ENCODE assay signal across 1 cellular context in the genomic region with DNA sequence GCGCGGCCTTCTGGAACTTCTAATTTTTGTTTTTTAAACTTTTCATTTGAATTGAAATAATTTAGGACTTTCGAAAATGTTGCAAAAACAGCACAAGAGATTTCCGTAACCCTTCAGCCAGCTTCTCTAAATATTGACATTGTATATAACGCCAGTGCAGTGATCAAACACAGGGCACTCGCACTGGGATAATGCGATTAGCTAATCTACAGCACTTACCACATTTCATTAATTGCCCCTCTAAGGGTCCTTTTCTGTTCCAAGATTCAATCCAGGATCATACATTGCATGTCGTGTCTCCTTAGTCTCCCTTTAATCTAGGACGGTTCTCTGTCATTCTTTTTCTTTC.
TF ChIP-seq lines count a peak whose summit lies in the region.

No MANE protein-coding gene starts in this region.

TF ChIP-seq in HepG2, 621 proteins besides CTCF, POLR2A, EP300 and RAD21 (continued from another document and continues in another):
- TF ChIP-seq, protein P1, sequence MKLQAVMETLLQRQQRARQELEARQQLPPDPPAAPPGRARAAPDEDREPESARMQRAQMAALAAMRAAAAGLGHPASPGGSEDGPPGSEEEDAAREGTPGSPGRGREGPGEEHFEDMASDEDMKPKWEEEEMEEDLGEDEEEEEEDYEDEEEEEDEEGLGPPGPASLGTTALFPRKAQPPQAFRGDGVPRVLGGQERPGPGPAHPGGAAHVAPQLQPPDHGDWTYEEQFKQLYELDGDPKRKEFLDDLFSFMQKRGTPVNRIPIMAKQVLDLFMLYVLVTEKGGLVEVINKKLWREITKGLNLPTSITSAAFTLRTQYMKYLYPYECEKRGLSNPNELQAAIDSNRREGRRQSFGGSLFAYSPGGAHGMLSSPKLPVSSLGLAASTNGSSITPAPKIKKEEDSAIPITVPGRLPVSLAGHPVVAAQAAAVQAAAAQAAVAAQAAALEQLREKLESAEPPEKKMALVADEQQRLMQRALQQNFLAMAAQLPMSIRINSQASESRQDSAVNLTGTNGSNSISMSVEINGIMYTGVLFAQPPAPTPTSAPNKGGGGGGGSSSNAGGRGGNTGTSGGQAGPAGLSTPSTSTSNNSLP (IDR thresholded peaks at IDR 0.05; ENCODE audit: low read depth, low read length), result peak; percentile 69; the same call in 1 of the 2 replicates
- TF ChIP-seq MATR3 (CRISPR knock-in tag; IDR thresholded peaks at IDR 0.05) (no peak), KLF6 (CRISPR knock-in tag; IDR thresholded peaks at IDR 0.05) (no peak), ZNF20 (CRISPR knock-in tag; IDR thresholded peaks at IDR 0.05) (no peak), SIX4 (CRISPR knock-in tag; IDR thresholded peaks at IDR 0.05) (no peak), SP4 (CRISPR knock-in tag; IDR thresholded peaks at IDR 0.05) (no peak), NFYB (CRISPR knock-in tag; IDR thresholded peaks at IDR 0.05) (no peak), MEIS2 (CRISPR knock-in tag; IDR thresholded peaks at IDR 0.05) (no peak), TBX3 (IDR thresholded peaks at IDR 0.05; ENCODE audit: borderline replicate concordance) (peak; percentile 65; the same call in 1 of the 2 replicates), KAT7 (CRISPR knock-in tag; IDR thresholded peaks at IDR 0.05; ENCODE audit: borderline replicate concordance) (no peak), ZNF33A (CRISPR knock-in tag; IDR thresholded peaks at IDR 0.05; ENCODE audit: borderline replicate concordance) (no peak), ONECUT2 (CRISPR knock-in tag; IDR thresholded peaks at IDR 0.05) (peak; percentile 36; the same call in 1 of the 2 replicates), FOXP1 (IDR thresholded peaks at IDR 0.05) (no peak), FOXP1 (CRISPR knock-in tag; IDR thresholded peaks at IDR 0.05) (peak; percentile 30; the same call in 1 of the 2 replicates), ZSCAN20 (CRISPR knock-in tag; IDR thresholded peaks at IDR 0.05; ENCODE audit: borderline replicate concordance) (no peak), ZNF333 (CRISPR knock-in tag; IDR thresholded peaks at IDR 0.05; ENCODE audit: borderline replicate concordance) (no peak), NR2F6 (IDR thresholded peaks at IDR 0.05) (no peak), NR2F6 (CRISPR knock-in tag; IDR thresholded peaks at IDR 0.05) (no peak), MTF1 (CRISPR knock-in tag; IDR thresholded peaks at IDR 0.05) (no peak), HNRNPLL (IDR thresholded peaks at IDR 0.05; ENCODE audit: low read depth, low read length, poor library complexity, severe bottlenecking) (no peak), U2AF1 (optimal IDR thresholded peaks at IDR 0.05; ENCODE audit: low read depth, low read length) (no peak), SOX13 (IDR thresholded peaks at IDR 0.05) (no peak), SOX13 (CRISPR knock-in tag; conservative IDR thresholded peaks at IDR 0.05 in 1 of 2, IDR thresholded peaks at IDR 0.05 in 1 of 2) (peak in 1 of 2 experiments; percentile 23; a peak in 1 of 4 replicates), ZNF337 (CRISPR knock-in tag; IDR thresholded peaks at IDR 0.05; ENCODE audit: borderline replicate concordance, low read depth) (no peak), ZNF124 (CRISPR knock-in tag; IDR thresholded peaks at IDR 0.05) (no peak), DPF2 (CRISPR knock-in tag; IDR thresholded peaks at IDR 0.05; ENCODE audit: borderline replicate concordance, low read depth) (no peak), SUZ12 (IDR thresholded peaks at IDR 0.05; ENCODE audit: low read depth, low read length) (no peak), SNAI1 (CRISPR knock-in tag; IDR thresholded peaks at IDR 0.05; ENCODE audit: borderline replicate concordance) (no peak), IKZF4 (CRISPR knock-in tag; IDR thresholded peaks at IDR 0.05; ENCODE audit: borderline replicate concordance, low read depth, not compliant biosample characterization) (no peak), TGIF2 (CRISPR knock-in tag; IDR thresholded peaks at IDR 0.05) (no peak), ZKSCAN5 (CRISPR knock-in tag; IDR thresholded peaks at IDR 0.05) (no peak), ZNF12 (CRISPR knock-in tag; IDR thresholded peaks at IDR 0.05) (no peak), HDAC6 (IDR thresholded peaks at IDR 0.05; ENCODE audit: low read depth, low read length) (no peak), ZNF256 (CRISPR knock-in tag; conservative IDR thresholded peaks at IDR 0.05) (0 out of 2 replicates have a peak, but pooled peaks have one; percentile 7), IRX3 (CRISPR knock-in tag; IDR thresholded peaks at IDR 0.05; ENCODE audit: borderline replicate concordance, low read depth) (no peak), CEBPB (IDR thresholded peaks at IDR 0.05; ENCODE audit: borderline replicate concordance, low read depth, low read length) (peak; percentile 50; the same call in 1 of the 2 replicates), REPIN1 (CRISPR knock-in tag; IDR thresholded peaks at IDR 0.05; ENCODE audit: borderline replicate concordance, low read depth) (no peak), RCOR2 (CRISPR knock-in tag; IDR thresholded peaks at IDR 0.05) (no peak), HNRNPL (IDR thresholded peaks at IDR 0.05; ENCODE audit: low read depth, low read length) (no peak), ZNF230 (CRISPR knock-in tag; IDR thresholded peaks at IDR 0.05) (no peak), ZNF598 (CRISPR knock-in tag; IDR thresholded peaks at IDR 0.05; ENCODE audit: borderline replicate concordance) (no peak), ZNF614 (CRISPR knock-in tag; IDR thresholded peaks at IDR 0.05; ENCODE audit: borderline replicate concordance) (no peak), ZMYM4 (CRISPR knock-in tag; IDR thresholded peaks at IDR 0.05) (no peak), XRCC5 (optimal IDR thresholded peaks at IDR 0.05; ENCODE audit: low read length) (no peak), ZNF430 (CRISPR knock-in tag; IDR thresholded peaks at IDR 0.05) (no peak; the same call in 1 of the 2 replicates)
- TF ChIP-seq, protein P2, sequence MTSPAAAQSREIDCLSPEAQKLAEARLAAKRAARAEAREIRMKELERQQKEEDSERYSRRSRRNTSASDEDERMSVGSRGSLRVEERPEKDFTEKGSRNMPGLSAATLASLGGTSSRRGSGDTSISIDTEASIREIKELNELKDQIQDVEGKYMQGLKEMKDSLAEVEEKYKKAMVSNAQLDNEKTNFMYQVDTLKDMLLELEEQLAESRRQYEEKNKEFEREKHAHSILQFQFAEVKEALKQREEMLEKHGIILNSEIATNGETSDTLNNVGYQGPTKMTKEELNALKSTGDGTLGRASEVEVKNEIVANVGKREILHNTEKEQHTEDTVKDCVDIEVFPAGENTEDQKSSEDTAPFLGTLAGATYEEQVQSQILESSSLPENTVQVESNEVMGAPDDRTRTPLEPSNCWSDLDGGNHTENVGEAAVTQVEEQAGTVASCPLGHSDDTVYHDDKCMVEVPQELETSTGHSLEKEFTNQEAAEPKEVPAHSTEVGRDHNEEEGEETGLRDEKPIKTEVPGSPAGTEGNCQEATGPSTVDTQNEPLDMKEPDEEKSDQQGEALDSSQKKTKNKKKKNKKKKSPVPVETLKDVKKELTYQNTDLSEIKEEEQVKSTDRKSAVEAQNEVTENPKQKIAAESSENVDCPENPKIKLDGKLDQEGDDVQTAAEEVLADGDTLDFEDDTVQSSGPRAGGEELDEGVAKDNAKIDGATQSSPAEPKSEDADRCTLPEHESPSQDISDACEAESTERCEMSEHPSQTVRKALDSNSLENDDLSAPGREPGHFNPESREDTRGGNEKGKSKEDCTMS (CRISPR knock-in tag; conservative IDR thresholded peaks at IDR 0.05), result no peak
- TF ChIP-seq, protein P3, sequence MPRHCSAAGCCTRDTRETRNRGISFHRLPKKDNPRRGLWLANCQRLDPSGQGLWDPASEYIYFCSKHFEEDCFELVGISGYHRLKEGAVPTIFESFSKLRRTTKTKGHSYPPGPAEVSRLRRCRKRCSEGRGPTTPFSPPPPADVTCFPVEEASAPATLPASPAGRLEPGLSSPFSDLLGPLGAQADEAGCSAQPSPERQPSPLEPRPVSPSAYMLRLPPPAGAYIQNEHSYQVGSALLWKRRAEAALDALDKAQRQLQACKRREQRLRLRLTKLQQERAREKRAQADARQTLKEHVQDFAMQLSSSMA (CRISPR knock-in tag; IDR thresholded peaks at IDR 0.05), result no peak
- TF ChIP-seq, protein P4, sequence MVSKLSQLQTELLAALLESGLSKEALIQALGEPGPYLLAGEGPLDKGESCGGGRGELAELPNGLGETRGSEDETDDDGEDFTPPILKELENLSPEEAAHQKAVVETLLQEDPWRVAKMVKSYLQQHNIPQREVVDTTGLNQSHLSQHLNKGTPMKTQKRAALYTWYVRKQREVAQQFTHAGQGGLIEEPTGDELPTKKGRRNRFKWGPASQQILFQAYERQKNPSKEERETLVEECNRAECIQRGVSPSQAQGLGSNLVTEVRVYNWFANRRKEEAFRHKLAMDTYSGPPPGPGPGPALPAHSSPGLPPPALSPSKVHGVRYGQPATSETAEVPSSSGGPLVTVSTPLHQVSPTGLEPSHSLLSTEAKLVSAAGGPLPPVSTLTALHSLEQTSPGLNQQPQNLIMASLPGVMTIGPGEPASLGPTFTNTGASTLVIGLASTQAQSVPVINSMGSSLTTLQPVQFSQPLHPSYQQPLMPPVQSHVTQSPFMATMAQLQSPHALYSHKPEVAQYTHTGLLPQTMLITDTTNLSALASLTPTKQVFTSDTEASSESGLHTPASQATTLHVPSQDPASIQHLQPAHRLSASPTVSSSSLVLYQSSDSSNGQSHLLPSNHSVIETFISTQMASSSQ (IDR thresholded peaks at IDR 0.05; ENCODE audit: low read depth), result no peak
- TF ChIP-seq, protein P4 (CRISPR knock-in tag; IDR thresholded peaks at IDR 0.05; ENCODE audit: borderline replicate concordance), result no peak
- TF ChIP-seq, protein P5, sequence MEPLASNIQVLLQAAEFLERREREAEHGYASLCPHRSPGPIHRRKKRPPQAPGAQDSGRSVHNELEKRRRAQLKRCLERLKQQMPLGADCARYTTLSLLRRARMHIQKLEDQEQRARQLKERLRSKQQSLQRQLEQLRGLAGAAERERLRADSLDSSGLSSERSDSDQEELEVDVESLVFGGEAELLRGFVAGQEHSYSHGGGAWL (CRISPR knock-in tag; IDR thresholded peaks at IDR 0.05), result no peak
- TF ChIP-seq, protein P6, sequence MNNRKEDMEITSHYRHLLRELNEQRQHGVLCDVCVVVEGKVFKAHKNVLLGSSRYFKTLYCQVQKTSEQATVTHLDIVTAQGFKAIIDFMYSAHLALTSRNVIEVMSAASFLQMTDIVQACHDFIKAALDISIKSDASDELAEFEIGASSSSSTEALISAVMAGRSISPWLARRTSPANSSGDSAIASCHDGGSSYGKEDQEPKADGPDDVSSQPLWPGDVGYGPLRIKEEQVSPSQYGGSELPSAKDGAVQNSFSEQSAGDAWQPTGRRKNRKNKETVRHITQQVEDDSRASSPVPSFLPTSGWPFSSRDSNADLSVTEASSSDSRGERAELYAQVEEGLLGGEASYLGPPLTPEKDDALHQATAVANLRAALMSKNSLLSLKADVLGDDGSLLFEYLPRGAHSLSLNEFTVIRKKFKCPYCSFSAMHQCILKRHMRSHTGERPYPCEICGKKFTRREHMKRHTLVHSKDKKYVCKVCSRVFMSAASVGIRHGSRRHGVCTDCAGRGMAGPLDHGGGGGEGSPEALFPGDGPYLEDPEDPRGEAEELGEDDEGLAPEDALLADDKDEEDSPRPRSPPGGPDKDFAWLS (CRISPR knock-in tag; IDR thresholded peaks at IDR 0.05; ENCODE audit: borderline replicate concordance), result no peak
- TF ChIP-seq, protein P7, sequence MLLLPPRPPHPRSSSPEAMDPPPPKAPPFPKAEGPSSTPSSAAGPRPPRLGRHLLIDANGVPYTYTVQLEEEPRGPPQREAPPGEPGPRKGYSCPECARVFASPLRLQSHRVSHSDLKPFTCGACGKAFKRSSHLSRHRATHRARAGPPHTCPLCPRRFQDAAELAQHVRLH (CRISPR knock-in tag; IDR thresholded peaks at IDR 0.05; ENCODE audit: borderline replicate concordance, low read depth), result no peak
- TF ChIP-seq, protein P8, sequence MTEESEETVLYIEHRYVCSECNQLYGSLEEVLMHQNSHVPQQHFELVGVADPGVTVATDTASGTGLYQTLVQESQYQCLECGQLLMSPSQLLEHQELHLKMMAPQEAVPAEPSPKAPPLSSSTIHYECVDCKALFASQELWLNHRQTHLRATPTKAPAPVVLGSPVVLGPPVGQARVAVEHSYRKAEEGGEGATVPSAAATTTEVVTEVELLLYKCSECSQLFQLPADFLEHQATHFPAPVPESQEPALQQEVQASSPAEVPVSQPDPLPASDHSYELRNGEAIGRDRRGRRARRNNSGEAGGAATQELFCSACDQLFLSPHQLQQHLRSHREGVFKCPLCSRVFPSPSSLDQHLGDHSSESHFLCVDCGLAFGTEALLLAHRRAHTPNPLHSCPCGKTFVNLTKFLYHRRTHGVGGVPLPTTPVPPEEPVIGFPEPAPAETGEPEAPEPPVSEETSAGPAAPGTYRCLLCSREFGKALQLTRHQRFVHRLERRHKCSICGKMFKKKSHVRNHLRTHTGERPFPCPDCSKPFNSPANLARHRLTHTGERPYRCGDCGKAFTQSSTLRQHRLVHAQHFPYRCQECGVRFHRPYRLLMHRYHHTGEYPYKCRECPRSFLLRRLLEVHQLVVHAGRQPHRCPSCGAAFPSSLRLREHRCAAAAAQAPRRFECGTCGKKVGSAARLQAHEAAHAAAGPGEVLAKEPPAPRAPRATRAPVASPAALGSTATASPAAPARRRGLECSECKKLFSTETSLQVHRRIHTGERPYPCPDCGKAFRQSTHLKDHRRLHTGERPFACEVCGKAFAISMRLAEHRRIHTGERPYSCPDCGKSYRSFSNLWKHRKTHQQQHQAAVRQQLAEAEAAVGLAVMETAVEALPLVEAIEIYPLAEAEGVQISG (CRISPR knock-in tag; IDR thresholded peaks at IDR 0.05), result no peak
- TF ChIP-seq, protein P9, sequence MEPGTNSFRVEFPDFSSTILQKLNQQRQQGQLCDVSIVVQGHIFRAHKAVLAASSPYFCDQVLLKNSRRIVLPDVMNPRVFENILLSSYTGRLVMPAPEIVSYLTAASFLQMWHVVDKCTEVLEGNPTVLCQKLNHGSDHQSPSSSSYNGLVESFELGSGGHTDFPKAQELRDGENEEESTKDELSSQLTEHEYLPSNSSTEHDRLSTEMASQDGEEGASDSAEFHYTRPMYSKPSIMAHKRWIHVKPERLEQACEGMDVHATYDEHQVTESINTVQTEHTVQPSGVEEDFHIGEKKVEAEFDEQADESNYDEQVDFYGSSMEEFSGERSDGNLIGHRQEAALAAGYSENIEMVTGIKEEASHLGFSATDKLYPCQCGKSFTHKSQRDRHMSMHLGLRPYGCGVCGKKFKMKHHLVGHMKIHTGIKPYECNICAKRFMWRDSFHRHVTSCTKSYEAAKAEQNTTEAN (CRISPR knock-in tag; conservative IDR thresholded peaks at IDR 0.05), result 0 out of 2 replicates have a peak, but pooled peaks have one; percentile 9
- TF ChIP-seq, protein P10, sequence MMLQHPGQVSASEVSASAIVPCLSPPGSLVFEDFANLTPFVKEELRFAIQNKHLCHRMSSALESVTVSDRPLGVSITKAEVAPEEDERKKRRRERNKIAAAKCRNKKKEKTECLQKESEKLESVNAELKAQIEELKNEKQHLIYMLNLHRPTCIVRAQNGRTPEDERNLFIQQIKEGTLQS (CRISPR knock-in tag; IDR thresholded peaks at IDR 0.05), result no peak
